Comparison of ENCODE assay signal across 8 cellular contexts in genomic region chr5:16489322-16489791, GRCh38. TPM values are rescaled to one million over a fixed set of nuclear protein-coding genes. Genes with fewer than 3 reads are reported as not detected.
DNase-seq lines count a peak whose midpoint lies in the region; ATAC-seq and TF ChIP-seq lines count a peak whose summit lies in the region.

No MANE protein-coding gene starts in this region.

- no peaks in the 10 kb centered on the region for H3K36me3 ChIP-seq in ascending aorta

- ATAC-seq in HG02885 (IDR thresholded peaks at IDR 0.05; ENCODE audit: poor library complexity, unreplicated experiment) = peak; percentile 84

- intact Hi-C loops in ascending aorta (cut with DNase I) = loop anchor here (1.0 to 5.0 kb wide), 3 partner anchors 63 to 713 kb away; no protein-coding TSS in a partner anchor

- no peaks in the 10 kb centered on the region for H3K27me3 ChIP-seq in ascending aorta

- peak; percentile 51 to 63 (median 53) for TF ChIP-seq CTCF in ascending aorta (IDR thresholded peaks at IDR 0.05)

- H3K4me3 ChIP-seq in ascending aorta = no peak overlapping the region

- DNase-seq in SKM-1 treated with dmso at 0.1 percent for 144 hours (lab: John Stamatoyannopoulos, UW; ENCODE audit: unreplicated experiment) (peak; percentile 39), SKM-1 (lab: John Stamatoyannopoulos, UW; ENCODE audit: unreplicated experiment) (no peak), NCI-H2227 treated with DMSO at 0.1 percent for 48 hours (lab: John Stamatoyannopoulos, UW) (peak; percentile 48), ascending aorta (ENCODE audit: low spot score in 2 of 2) (no peak), iPS-NIHi7 (ENCODE audit: extremely low spot score) (peak; percentile 48), stromal cell of bone marrow (ENCODE audit: low read depth) (peak; percentile 51), islet precursor cell (no peak)

- no peak overlapping the region for H3K27ac ChIP-seq in ascending aorta

- H3K9me3 ChIP-seq in ascending aorta = no peaks in the 10 kb centered on the region

- H3K4me1 ChIP-seq in ascending aorta = no peaks in the 10 kb centered on the region

RNA-seq across cellular contexts. Expression of gene ZNF622, which starts 23.8 kb away (rescaled TPM):
- total RNA-seq in ascending aorta = 75.5 TPM

Comparison
In these comparisons a context has a peak if more than half of its experiments do, and no peak if none do; other contexts are left out.
1. DNase-seq: peak in SKM-1 treated with dmso at 0.1 percent for 144 hours (single experiment), NCI-H2227 treated with DMSO at 0.1 percent for 48 hours (single experiment), iPS-NIHi7 (single experiment) and stromal cell of bone marrow (single experiment); none in SKM-1 (single experiment), ascending aorta (0 of 2) and islet precursor cell (single experiment).